Comparison of ENCODE assay signal across 22 cellular contexts in genomic region chr12:32874083-32874482, GRCh38. TPM values are rescaled to one million over a fixed set of nuclear protein-coding genes. Genes with fewer than 3 reads are reported as not detected.
"Had no signal": no experiment of that assay in that cellular context is flagged by ENCODE, and none has a peak within 500 bp of the region (broad histone marks: within the 10 kb centered on the region; RNA-seq: fewer than 3 reads in every experiment).

No MANE protein-coding gene starts in this region.

- H3K4me3 ChIP-seq: gastrocnemius medialis, lung, tibial nerve had no signal

- H3K4me3 Mint-ChIP-seq: activated CD4-positive, alpha-beta T cell treated with anti-CD3 and anti-CD28 coated beads, Interleukin-2, amount 10 ng/mL, durations not matched to agents 24 days and 14 days; activated CD8-positive, alpha-beta T cell treated with anti-CD3 and anti-CD28 coated beads for 36 hours; activated naive CD8-positive, alpha-beta T cell treated with anti-CD3 and anti-CD28 coated beads, Interleukin-2, amount 10 ng/mL, durations not matched to agents 7 days and 5 days; activated T-cell treated with anti-CD3 and anti-CD28 coated beads, Interleukin-2, amount 50 U/mL, for 24 hours; nephron progenitor cell; stimulated activated naive CD8-positive, alpha-beta T cell treated with anti-CD3 and anti-CD28 coated beads, Interleukin-15, Interleukin-2, amounts not matched to agents 100 ng/mL and 50 ng/mL, for 24 hours had no signal

- H3K9me3 ChIP-seq: gastrocnemius medialis, tibial nerve had no signal

- H3K4me1 Mint-ChIP-seq: activated CD4-positive, alpha-beta T cell treated with anti-CD3 and anti-CD28 coated beads, Interleukin-2, amount 10 ng/mL, durations not matched to agents 24 days and 14 days; activated naive CD8-positive, alpha-beta T cell treated with anti-CD3 and anti-CD28 coated beads, Interleukin-2, amount 10 ng/mL, durations not matched to agents 7 days and 5 days had no signal

- H3K36me3 Mint-ChIP-seq: activated naive CD8-positive, alpha-beta T cell treated with anti-CD3 and anti-CD28 coated beads, Interleukin-2, amount 10 ng/mL, durations not matched to agents 7 days and 5 days had no signal

- FAIRE-seq: colon had no signal

- DNase-seq: activated CD4-positive, alpha-beta T cell treated with anti-CD3 and anti-CD28 coated beads, Interleukin-2, amount 10 ng/mL, durations not matched to agents 24 days and 14 days; activated CD8-positive, alpha-beta T cell treated with anti-CD3 and anti-CD28 coated beads for 36 hours; activated naive CD4-positive, alpha-beta T cell treated with Interleukin-2 at 50 U/mL for 16 hours; activated naive CD8-positive, alpha-beta T cell treated with anti-CD3 and anti-CD28 coated beads, Interleukin-2, amount 10 ng/mL, durations not matched to agents 7 days and 5 days; activated T-cell treated with anti-CD3 and anti-CD28 coated beads, Interleukin-2, amount 50 U/mL, for 24 hours; amygdala; central memory CD4-positive, alpha-beta T cell; gastrocnemius medialis; head of caudate nucleus; midbrain; nephron progenitor cell; nucleus accumbens; posterior cingulate gyrus; retina; T-helper 1 cell; T1000 had no signal

- H3K27ac Mint-ChIP-seq: activated CD4-positive, alpha-beta T cell treated with anti-CD3 and anti-CD28 coated beads, Interleukin-2, amount 10 ng/mL, durations not matched to agents 24 days and 14 days; activated CD8-positive, alpha-beta T cell treated with anti-CD3 and anti-CD28 coated beads for 36 hours; activated naive CD8-positive, alpha-beta T cell treated with anti-CD3 and anti-CD28 coated beads, Interleukin-2, amount 10 ng/mL, durations not matched to agents 7 days and 5 days; activated T-cell treated with anti-CD3 and anti-CD28 coated beads, Interleukin-2, amount 50 U/mL, for 24 hours; activated T-helper 2 cell treated with anti-CD3 and anti-CD28 coated beads, Interferon-gamma antibody, Interleukin-2, Interleukin-4, amounts not matched to agents 10 μg/mL and 5 μg/mL and 100 μg/mL, durations not matched to agents 14 hours and 24 hours and 36 hours; nephron progenitor cell; stimulated activated naive CD8-positive, alpha-beta T cell treated with anti-CD3 and anti-CD28 coated beads, Interleukin-15, Interleukin-2, amounts not matched to agents 100 ng/mL and 50 ng/mL, for 24 hours had no signal

- ATAC-seq: activated CD8-positive, alpha-beta T cell treated with anti-CD3 and anti-CD28 coated beads for 36 hours; esophagus mucosa; gastrocnemius medialis had no signal

- H3K27me3 ChIP-seq: gastrocnemius medialis, tibial nerve had no signal

- H3K27ac ChIP-seq: gastrocnemius medialis, tibial nerve had no signal

- H3K36me3 ChIP-seq: gastrocnemius medialis had no signal

- H3K4me1 ChIP-seq: gastrocnemius medialis had no signal

- H3K27me3 Mint-ChIP-seq: activated CD4-positive, alpha-beta T cell treated with anti-CD3 and anti-CD28 coated beads, Interleukin-2, amount 10 ng/mL, durations not matched to agents 24 days and 14 days had no signal

- H3K9me3 Mint-ChIP-seq: activated CD4-positive, alpha-beta T cell treated with anti-CD3 and anti-CD28 coated beads, Interleukin-2, amount 10 ng/mL, durations not matched to agents 24 days and 14 days; activated CD8-positive, alpha-beta T cell treated with anti-CD3 and anti-CD28 coated beads for 36 hours; activated naive CD8-positive, alpha-beta T cell treated with anti-CD3 and anti-CD28 coated beads, Interleukin-2, amount 10 ng/mL, durations not matched to agents 7 days and 5 days; activated T-cell treated with anti-CD3 and anti-CD28 coated beads, Interleukin-2, amount 50 U/mL, for 24 hours; activated T-helper 2 cell treated with anti-CD3 and anti-CD28 coated beads, Interferon-gamma antibody, Interleukin-2, Interleukin-4, amounts not matched to agents 10 μg/mL and 5 μg/mL and 100 μg/mL, durations not matched to agents 14 hours and 24 hours and 36 hours; nephron progenitor cell; stimulated activated naive CD8-positive, alpha-beta T cell treated with anti-CD3 and anti-CD28 coated beads, Interleukin-15, Interleukin-2, amounts not matched to agents 100 ng/mL and 50 ng/mL, for 24 hours had no signal

RNA-seq across cellular contexts. Expression of gene PKP2, which starts 22.5 kb away (rescaled TPM):
- total RNA-seq: activated CD4-positive, alpha-beta T cell treated with anti-CD3 and anti-CD28 coated beads, Interleukin-2, amount 10 ng/mL, durations not matched to agents 24 days and 14 days; activated T-helper 2 cell treated with anti-CD3 and anti-CD28 coated beads, Interferon-gamma antibody, Interleukin-2, Interleukin-4, amounts not matched to agents 10 μg/mL and 5 μg/mL and 100 μg/mL, durations not matched to agents 14 hours and 24 hours and 36 hours had no signal
